ENCODE assay signal across 1 cellular context in the genomic region with DNA sequence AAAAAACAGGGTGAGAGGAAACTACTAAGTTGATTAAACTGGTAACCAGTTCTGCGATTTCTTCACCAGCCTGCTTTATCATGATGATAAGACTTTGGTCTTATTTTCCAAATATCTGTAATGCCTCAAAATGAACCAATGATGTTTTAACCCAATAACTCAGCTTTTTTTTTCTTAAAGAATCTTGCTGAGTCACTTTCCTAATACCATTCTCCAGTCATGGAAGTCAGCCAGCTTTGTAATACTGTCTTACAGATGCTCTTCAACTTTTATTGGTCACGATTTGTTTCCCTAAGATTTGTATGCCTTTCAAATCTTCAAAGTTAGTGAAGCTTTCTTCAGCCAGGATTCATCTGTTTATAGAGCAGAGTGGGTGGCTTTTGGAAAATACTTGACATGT.
TF ChIP-seq lines count a peak whose summit lies in the region.

No MANE protein-coding gene starts in this region.

TF ChIP-seq in GM23338, 12 proteins besides CTCF, POLR2A, EP300 and RAD21 (continued from another document):
- TF ChIP-seq, protein P1, sequence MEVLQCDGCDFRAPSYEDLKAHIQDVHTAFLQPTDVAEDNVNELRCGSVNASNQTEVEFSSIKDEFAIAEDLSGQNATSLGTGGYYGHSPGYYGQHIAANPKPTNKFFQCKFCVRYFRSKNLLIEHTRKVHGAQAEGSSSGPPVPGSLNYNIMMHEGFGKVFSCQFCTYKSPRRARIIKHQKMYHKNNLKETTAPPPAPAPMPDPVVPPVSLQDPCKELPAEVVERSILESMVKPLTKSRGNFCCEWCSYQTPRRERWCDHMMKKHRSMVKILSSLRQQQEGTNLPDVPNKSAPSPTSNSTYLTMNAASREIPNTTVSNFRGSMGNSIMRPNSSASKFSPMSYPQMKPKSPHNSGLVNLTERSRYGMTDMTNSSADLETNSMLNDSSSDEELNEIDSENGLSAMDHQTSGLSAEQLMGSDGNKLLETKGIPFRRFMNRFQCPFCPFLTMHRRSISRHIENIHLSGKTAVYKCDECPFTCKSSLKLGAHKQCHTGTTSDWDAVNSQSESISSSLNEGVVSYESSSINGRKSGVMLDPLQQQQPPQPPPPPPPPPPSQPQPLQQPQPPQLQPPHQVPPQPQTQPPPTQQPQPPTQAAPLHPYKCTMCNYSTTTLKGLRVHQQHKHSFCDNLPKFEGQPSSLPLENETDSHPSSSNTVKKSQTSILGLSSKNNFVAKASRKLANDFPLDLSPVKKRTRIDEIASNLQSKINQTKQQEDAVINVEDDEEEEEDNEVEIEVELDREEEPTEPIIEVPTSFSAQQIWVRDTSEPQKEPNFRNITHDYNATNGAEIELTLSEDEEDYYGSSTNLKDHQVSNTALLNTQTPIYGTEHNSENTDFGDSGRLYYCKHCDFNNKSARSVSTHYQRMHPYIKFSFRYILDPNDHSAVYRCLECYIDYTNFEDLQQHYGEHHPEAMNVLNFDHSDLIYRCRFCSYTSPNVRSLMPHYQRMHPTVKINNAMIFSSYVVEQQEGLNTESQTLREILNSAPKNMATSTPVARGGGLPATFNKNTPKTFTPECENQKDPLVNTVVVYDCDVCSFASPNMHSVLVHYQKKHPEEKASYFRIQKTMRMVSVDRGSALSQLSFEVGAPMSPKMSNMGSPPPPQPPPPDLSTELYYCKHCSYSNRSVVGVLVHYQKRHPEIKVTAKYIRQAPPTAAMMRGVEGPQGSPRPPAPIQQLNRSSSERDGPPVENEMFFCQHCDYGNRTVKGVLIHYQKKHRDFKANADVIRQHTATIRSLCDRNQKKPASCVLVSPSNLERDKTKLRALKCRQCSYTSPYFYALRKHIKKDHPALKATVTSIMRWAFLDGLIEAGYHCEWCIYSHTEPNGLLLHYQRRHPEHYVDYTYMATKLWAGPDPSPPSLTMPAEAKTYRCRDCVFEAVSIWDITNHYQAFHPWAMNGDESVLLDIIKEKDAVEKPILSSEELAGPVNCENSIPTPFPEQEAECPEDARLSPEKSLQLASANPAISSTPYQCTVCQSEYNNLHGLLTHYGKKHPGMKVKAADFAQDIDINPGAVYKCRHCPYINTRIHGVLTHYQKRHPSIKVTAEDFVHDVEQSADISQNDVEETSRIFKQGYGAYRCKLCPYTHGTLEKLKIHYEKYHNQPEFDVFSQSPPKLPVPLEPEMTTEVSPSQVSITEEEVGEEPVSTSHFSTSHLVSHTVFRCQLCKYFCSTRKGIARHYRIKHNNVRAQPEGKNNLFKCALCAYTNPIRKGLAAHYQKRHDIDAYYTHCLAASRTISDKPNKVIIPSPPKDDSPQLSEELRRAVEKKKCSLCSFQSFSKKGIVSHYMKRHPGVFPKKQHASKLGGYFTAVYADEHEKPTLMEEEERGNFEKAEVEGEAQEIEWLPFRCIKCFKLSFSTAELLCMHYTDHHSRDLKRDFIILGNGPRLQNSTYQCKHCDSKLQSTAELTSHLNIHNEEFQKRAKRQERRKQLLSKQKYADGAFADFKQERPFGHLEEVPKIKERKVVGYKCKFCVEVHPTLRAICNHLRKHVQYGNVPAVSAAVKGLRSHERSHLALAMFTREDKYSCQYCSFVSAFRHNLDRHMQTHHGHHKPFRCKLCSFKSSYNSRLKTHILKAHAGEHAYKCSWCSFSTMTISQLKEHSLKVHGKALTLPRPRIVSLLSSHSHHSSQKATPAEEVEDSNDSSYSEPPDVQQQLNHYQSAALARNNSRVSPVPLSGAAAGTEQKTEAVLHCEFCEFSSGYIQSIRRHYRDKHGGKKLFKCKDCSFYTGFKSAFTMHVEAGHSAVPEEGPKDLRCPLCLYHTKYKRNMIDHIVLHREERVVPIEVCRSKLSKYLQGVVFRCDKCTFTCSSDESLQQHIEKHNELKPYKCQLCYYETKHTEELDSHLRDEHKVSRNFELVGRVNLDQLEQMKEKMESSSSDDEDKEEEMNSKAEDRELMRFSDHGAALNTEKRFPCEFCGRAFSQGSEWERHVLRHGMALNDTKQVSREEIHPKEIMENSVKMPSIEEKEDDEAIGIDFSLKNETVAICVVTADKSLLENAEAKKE (CRISPR knock-in tag; IDR thresholded peaks at IDR 0.05): no peak
- no peak for TF ChIP-seq JUNB (IDR thresholded peaks at IDR 0.05; ENCODE audit: unreplicated experiment)
- TF ChIP-seq EZH2 (IDR thresholded peaks at IDR 0.05; ENCODE audit: low read depth, unreplicated experiment): no peak
- no peak for TF ChIP-seq ZNF331 (CRISPR knock-in tag; IDR thresholded peaks at IDR 0.05; ENCODE audit: low read depth)
- TF ChIP-seq NANOG (IDR thresholded peaks at IDR 0.05; ENCODE audit: borderline replicate concordance): no peak
